Comparison of ENCODE assay signal across 12 cellular contexts in the genomic region with DNA sequence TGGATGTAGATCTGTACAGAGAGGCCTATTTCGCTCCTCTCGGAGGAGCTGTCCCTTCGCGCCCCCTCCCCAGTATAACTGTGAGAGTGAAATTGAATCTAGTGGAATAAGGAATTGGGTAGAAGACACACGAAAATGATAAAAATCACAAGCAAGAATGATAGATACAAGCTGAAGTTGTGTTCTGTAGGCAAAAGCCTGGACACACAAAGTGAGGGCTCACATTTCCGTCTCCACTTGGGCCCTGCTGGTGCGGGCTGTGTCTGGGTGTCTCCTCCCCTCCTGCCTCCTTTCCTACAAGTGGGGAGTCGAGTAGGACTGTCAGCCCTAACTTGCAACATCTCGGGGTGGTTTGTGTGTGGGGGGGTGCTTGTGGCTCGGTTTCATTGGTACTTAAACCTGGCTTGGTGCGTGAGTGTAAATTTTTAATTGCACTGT. TPM values are rescaled to one million over a fixed set of nuclear protein-coding genes. Genes with fewer than 3 reads are reported as not detected.
DNase-seq lines count a peak whose midpoint lies in the region; ATAC-seq and TF ChIP-seq lines count a peak whose summit lies in the region.
"Had no signal": no experiment of that assay in that cellular context is flagged by ENCODE, and none has a peak within 500 bp of the region (broad histone marks: within the 10 kb centered on the region; RNA-seq: fewer than 3 reads in every experiment).

No MANE protein-coding gene starts in this region.

- ATAC-seq in activated B cell treated with CpG ODN at 0.5 μM for 24 hours (ENCODE audit: low read depth) (no peak), HG03175 (IDR thresholded peaks at IDR 0.05; ENCODE audit: unreplicated experiment) (no peak), HG02571 (IDR thresholded peaks at IDR 0.05; ENCODE audit: unreplicated experiment) (no peak), HG03159 (IDR thresholded peaks at IDR 0.05; ENCODE audit: unreplicated experiment) (no peak)
- ATAC-seq: upper lobe of right lung had no signal

- CTCF ChIA-PET in activated B cell treated with CpG ODN at 0.5 μM for 24 hours (lab: Charles Lee) = interaction anchor here (1.1 kb wide), 1 partner anchor 10 kb away, joined by 3 read pairs; no protein-coding TSS in a partner anchor

- TF ChIP-seq CTCF in activated B cell treated with CpG ODN at 0.5 μM for 24 hours (IDR thresholded peaks at IDR 0.05) = no peak

- peak overlapping the region; percentile 56 for H3K27ac Mint-ChIP-seq in activated B cell treated with CpG ODN at 0.5 μM for 24 hours

- H3K27me3 Mint-ChIP-seq in activated B cell treated with CpG ODN at 0.5 μM for 24 hours = peaks cover 62% of the 10 kb centered on the region

- H3K4me3 Mint-ChIP-seq in activated B cell treated with CpG ODN at 0.5 μM for 24 hours = no peak overlapping the region

- no peaks in the 10 kb centered on the region for H3K36me3 Mint-ChIP-seq in activated B cell treated with CpG ODN at 0.5 μM for 24 hours (ENCODE audit: low read depth)

- H3K4me1 Mint-ChIP-seq in activated B cell treated with CpG ODN at 0.5 μM for 24 hours = peaks cover 26% of the 10 kb centered on the region

- H3K9me3 Mint-ChIP-seq in activated B cell treated with CpG ODN at 0.5 μM for 24 hours = no peaks in the 10 kb centered on the region

- intact Hi-C loops in activated B cell treated with CpG ODN at 0.5 μM for 24 hours (cut with micrococcal nuclease) = loop anchor here (10.0 kb wide), 2 partner anchors 1801 to 1831 kb away; no protein-coding TSS in a partner anchor

- POLR2A ChIA-PET in activated B cell treated with CpG ODN at 0.5 μM for 24 hours (lab: Charles Lee) = interaction anchor here (1.1 kb wide), 1 partner anchor 931 kb away, joined by 3 read pairs; no protein-coding TSS in a partner anchor

- peak; percentile 23 for DNase-seq in DMS 273 (lab: John Stamatoyannopoulos, UW; ENCODE audit: unreplicated experiment)
- no peak for DNase-seq in DMS 273 treated with DMSO at 0.1 percent for 48 hours (lab: John Stamatoyannopoulos, UW)
- peak; percentile 49 for DNase-seq in DMS53 treated with DMSO at 0.1 percent for 48 hours (lab: John Stamatoyannopoulos, UW; ENCODE audit: unreplicated experiment)
- DNase-seq in activated B cell treated with CpG ODN at 0.5 μM for 24 hours = no peak
- DNase-seq in left kidney (ENCODE audit: low read depth, low spot score) = peak; percentile 47
- DNase-seq: GDM1, upper lobe of right lung had no signal

RNA-seq across cellular contexts. Expression of a gene that starts 0.5 kb away (rescaled TPM):
- not detected in 2 replicates for total RNA-seq in activated B cell treated with CpG ODN at 0.5 μM for 24 hours
- total RNA-seq: chondrocyte, renal cortical epithelial cell, upper lobe of right lung had no signal

Comparison
In these comparisons a context has a peak if more than half of its experiments do, and no peak if none do; other contexts are left out.
1. DNase-seq: peak in DMS 273 (single experiment), DMS53 treated with DMSO at 0.1 percent for 48 hours (single experiment) and left kidney (single experiment); none in DMS 273 treated with DMSO at 0.1 percent for 48 hours (single experiment) and activated B cell treated with CpG ODN at 0.5 μM for 24 hours (single experiment).